14 cellular contexts compared by ENCODE assay signal in genomic region chr1:65434760-65435159, GRCh38.
"Had no signal": no experiment of that assay in that cellular context is flagged by ENCODE, and none has a peak within 500 bp of the region (broad histone marks: within the 10 kb centered on the region; RNA-seq: fewer than 3 reads in every experiment).

No MANE protein-coding gene starts in this region.

- ATAC-seq: mucosa of descending colon; natural killer cell; stimulated activated naive CD8-positive, alpha-beta T cell treated with anti-CD3 and anti-CD28 coated beads, Interleukin-15, amount 100 ng/mL, for 72 hours had no signal

- H3K9me3 Mint-ChIP-seq: activated T-helper 1 cell treated with anti-CD3 and anti-CD28 coated beads, Interleukin-12 subunit alpha, Interleukin-12 subunit beta, Interleukin-2, Interleukin-4 antibody, amounts not matched to agents 30 ng/mL and 10 ng/mL and 1 ng/mL, durations not matched to agents 14 hours and 24 hours and 36 hours; natural killer cell; stimulated activated naive CD8-positive, alpha-beta T cell treated with anti-CD3 and anti-CD28 coated beads, Interleukin-15, amount 100 ng/mL, for 72 hours had no signal

- H3K4me1 Mint-ChIP-seq: stimulated activated naive CD8-positive, alpha-beta T cell treated with anti-CD3 and anti-CD28 coated beads, Interleukin-15, amount 100 ng/mL, for 72 hours had no signal

- H3K27ac ChIP-seq: thoracic aorta had no signal

- H3K36me3 Mint-ChIP-seq: natural killer cell had no signal

- H3K27me3 Mint-ChIP-seq: stimulated activated naive CD8-positive, alpha-beta T cell treated with anti-CD3 and anti-CD28 coated beads, Interleukin-15, amount 100 ng/mL, for 72 hours had no signal

- DNase-seq: activated CD4-positive, CD25-positive, alpha-beta regulatory T cell treated with anti-CD3 and anti-CD28 coated beads, Interleukin-2, amount 50 U/mL, for 72 hours; activated naive CD4-positive, alpha-beta T cell; central memory CD4-positive, alpha-beta T cell; effector memory CD4-positive, alpha-beta T cell; hippocampal formation; mucosa of descending colon; natural killer cell; nucleus accumbens; stimulated activated CD4-positive, alpha-beta T cell treated with anti-CD3 and anti-CD28 coated beads, Interleukin-15, amount 100 ng/mL, for 24 hours; stimulated activated CD4-positive, alpha-beta T cell treated with anti-CD3 and anti-CD28 coated beads, Interleukin-4, amount 100 ng/mL, for 24 hours; stimulated activated naive CD8-positive, alpha-beta T cell treated with anti-CD3 and anti-CD28 coated beads, Interleukin-15, amount 100 ng/mL, for 72 hours had no signal

- H3K4me3 ChIP-seq: lung, mucosa of descending colon, thoracic aorta had no signal

- H3K9me3 ChIP-seq: mucosa of descending colon, thoracic aorta had no signal

- H3K4me3 Mint-ChIP-seq: activated T-helper 1 cell treated with anti-CD3 and anti-CD28 coated beads, Interleukin-12 subunit alpha, Interleukin-12 subunit beta, Interleukin-2, Interleukin-4 antibody, amounts not matched to agents 30 ng/mL and 10 ng/mL and 1 ng/mL, durations not matched to agents 14 hours and 24 hours and 36 hours; natural killer cell; stimulated activated naive CD8-positive, alpha-beta T cell treated with anti-CD3 and anti-CD28 coated beads, Interleukin-15, amount 100 ng/mL, for 72 hours had no signal

- H3K27ac Mint-ChIP-seq: activated T-helper 1 cell treated with anti-CD3 and anti-CD28 coated beads, Interleukin-12 subunit alpha, Interleukin-12 subunit beta, Interleukin-2, Interleukin-4 antibody, amounts not matched to agents 30 ng/mL and 10 ng/mL and 1 ng/mL, durations not matched to agents 14 hours and 24 hours and 36 hours; natural killer cell; stimulated activated naive CD8-positive, alpha-beta T cell treated with anti-CD3 and anti-CD28 coated beads, Interleukin-15, amount 100 ng/mL, for 72 hours had no signal
